20 cellular contexts compared by ENCODE assay signal in the genomic region with DNA sequence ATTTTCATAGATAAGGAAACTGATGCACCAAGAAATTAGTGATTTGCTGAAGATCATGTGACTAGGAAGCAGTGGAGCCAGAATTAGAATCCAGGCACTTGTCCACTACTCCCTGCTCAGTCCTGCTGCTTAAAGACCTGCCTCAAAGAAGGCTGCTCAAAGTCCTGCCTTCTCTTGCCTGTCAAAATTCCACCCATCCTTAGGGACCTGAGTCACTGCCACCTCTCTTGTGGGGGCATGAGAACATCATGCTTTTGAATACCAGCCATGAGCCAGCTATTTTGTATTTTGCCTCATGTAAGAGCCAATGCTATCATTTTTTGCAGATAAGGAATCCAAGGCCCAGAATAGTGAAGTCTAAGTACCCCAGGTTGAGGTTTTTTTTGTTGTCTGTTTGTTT. TPM values are rescaled to one million over a fixed set of nuclear protein-coding genes. Genes with fewer than 3 reads are reported as not detected.
A peak's percentile ranks its signal among the peaks of the same experiment; 100 is the strongest.
DNase-seq lines count a peak whose midpoint lies in the region; ATAC-seq and TF ChIP-seq lines count a peak whose summit lies in the region.
"Had no signal": no experiment of that assay in that cellular context is flagged by ENCODE, and none has a peak within 500 bp of the region (broad histone marks: within the 10 kb centered on the region; RNA-seq: fewer than 3 reads in every experiment).

No MANE protein-coding gene starts in this region.

- no peak overlapping the region for H2AFZ ChIP-seq in mammary epithelial cell (ENCODE audit: low read depth, low read length)

- H3K9me3 ChIP-seq in mammary epithelial cell (replicated peaks; ENCODE audit: insufficient read depth, low read length) = no peaks in the 10 kb centered on the region
- H3K9me3 ChIP-seq: prostate gland had no signal

- no peaks in the 10 kb centered on the region for H3K27me3 ChIP-seq in mammary epithelial cell (ENCODE audit: insufficient read depth, low read length)
- H3K27me3 ChIP-seq: heart right ventricle had no signal

- H3K9ac ChIP-seq in mammary epithelial cell (ENCODE audit: insufficient read depth, low read length) = no peak overlapping the region

- CTCF ChIA-PET in mammary epithelial cell (lab: Charles Lee; ENCODE audit: low non-redundant PET) (no interaction called here), MCF 10A (lab: Yijun Ruan, JAX) (interaction anchor here (0.6 to 2.1 kb wide), 10 partner anchors 13 to 1117 kb away, joined by 3 to 11 read pairs (median 4); no protein-coding TSS in a partner anchor)

- no peak for TF ChIP-seq CTCF in mammary epithelial cell (conservative IDR thresholded peaks at IDR 0.05 in 1 of 2, IDR thresholded peaks at IDR 0.05 in 1 of 2; ENCODE audit: extremely low read depth in 1 of 2, insufficient read depth in 1 of 2, low read depth in 1 of 2, low read length in 2 of 2)
- no peak for TF ChIP-seq CTCF in MCF 10A (IDR thresholded peaks at IDR 0.05; ENCODE audit: unreplicated experiment)
- no peak for TF ChIP-seq CTCF in cardiac fibroblast (IDR thresholded peaks at IDR 0.05; ENCODE audit: low read depth, low read length)

- DNase-seq in mammary epithelial cell = peak; percentile 17
- DNase-seq in MCF 10A (ENCODE audit: unreplicated experiment) = no peak
- DNase-seq in cardiac fibroblast (ENCODE audit: low read depth in 2 of 2) = peak; percentile 72 to 82
- DNase-seq in iris pigment epithelial cell (ENCODE audit: low read depth) = peak; percentile 47
- DNase-seq in RKO (ENCODE audit: low spot score) = no peak
- no peak for DNase-seq in NCI-H146 treated with DMSO at 0.1 percent for 48 hours (lab: John Stamatoyannopoulos, UW; ENCODE audit: unreplicated experiment)
- DNase-seq: activated effector memory CD4-positive, alpha-beta T cell treated with anti-CD3 and anti-CD28 coated beads, Interleukin-2, amount 50 U/mL, for 16 hours; Calu3; H9; heart right ventricle; left cardiac atrium; NCI-H1417 treated with DMSO at 0.1 percent for 48 hours; NCI-H446 treated with DMSO at 0.1 percent for 48 hours; PC-3; WERI-Rb-1 had no signal

- no peaks in the 10 kb centered on the region for H3K79me2 ChIP-seq in mammary epithelial cell (ENCODE audit: insufficient read depth, low read length)

- in situ Hi-C loops in mammary epithelial cell (cut with MboI; ENCODE audit: low sequenced_read_pairs in 2 of 2) = loop anchor here (10.0 to 25.0 kb wide), 4 partner anchors 299 to 976 kb away; a partner anchor contains a TSS

- intact Hi-C loops in mammary epithelial cell (cut with micrococcal nuclease) = loop anchor here (2.0 to 5.0 kb wide), 2 partner anchors 94 to 644 kb away; no protein-coding TSS in a partner anchor
- intact Hi-C loops in MCF 10A (cut with micrococcal nuclease) = loop anchor here (5.0 to 10.0 kb wide), 4 partner anchors 94 to 1116 kb away; no protein-coding TSS in a partner anchor

- no peak overlapping the region for H3K4me3 Mint-ChIP-seq in MCF 10A (ENCODE audit: unreplicated experiment)
- H3K4me3 Mint-ChIP-seq: brain, H9 had no signal

- H3K36me3 Mint-ChIP-seq in MCF 10A (ENCODE audit: insufficient read depth, unreplicated experiment) = peaks cover 27% of the 10 kb centered on the region

- H3K4me1 ChIP-seq in mammary epithelial cell (ENCODE audit: insufficient read depth, low read length) = peaks cover 10% of the 10 kb centered on the region
- H3K4me1 ChIP-seq: prostate gland had no signal

- no peak overlapping the region for H3K27ac ChIP-seq in mammary epithelial cell (ENCODE audit: insufficient read depth, low read depth, low read length)
- H3K27ac ChIP-seq: 22Rv1, prostate gland had no signal

- BruUV-seq in mammary epithelial cell (replicated peaks; lab: Mats Ljungman, UMichigan) = no TSS peak
- BruUV-seq in MCF 10A (replicated peaks; lab: Mats Ljungman, UMichigan) = no TSS peak

- no peaks in the 10 kb centered on the region for H4K20me1 ChIP-seq in mammary epithelial cell (ENCODE audit: insufficient read depth, low read length)

- POLR2A ChIA-PET in MCF 10A (lab: Yijun Ruan, JAX) = no interaction called here

- H3K4me1 Mint-ChIP-seq in MCF 10A (ENCODE audit: insufficient read depth, unreplicated experiment) = peaks cover 6% of the 10 kb centered on the region

- H3K4me3 ChIP-seq in mammary epithelial cell (replicated peaks in 1 of 3; ENCODE audit: insufficient read depth in 1 of 3, low read depth in 2 of 3, low read length in 3 of 3) (no peak overlapping the region), cardiac fibroblast (replicated peaks in 1 of 2; ENCODE audit: low read depth in 2 of 2, low read length in 2 of 2) (no peak overlapping the region)
- H3K4me3 ChIP-seq: heart right ventricle, prostate gland had no signal

- H3K27ac Mint-ChIP-seq in MCF 10A (ENCODE audit: low read depth, unreplicated experiment) = no peak overlapping the region
- H3K27ac Mint-ChIP-seq: H9 had no signal

- dilution Hi-C loops in mammary epithelial cell (cut with HindIII; ENCODE audit: low sequenced_read_pairs) = no loop called here

- H3K27me3 Mint-ChIP-seq in MCF 10A (ENCODE audit: insufficient read depth, unreplicated experiment) = no peaks in the 10 kb centered on the region
- H3K27me3 Mint-ChIP-seq: brain had no signal

- peaks cover 11% of the 10 kb centered on the region for H3K9me3 Mint-ChIP-seq in MCF 10A (ENCODE audit: unreplicated experiment)

- peaks cover 4% of the 10 kb centered on the region for H3K36me3 ChIP-seq in mammary epithelial cell (ENCODE audit: insufficient read depth, low read length)
- H3K36me3 ChIP-seq: prostate gland had no signal

- ATAC-seq in GM21717 (IDR thresholded peaks at IDR 0.05; ENCODE audit: unreplicated experiment) (no peak), GM21381 (IDR thresholded peaks at IDR 0.05; ENCODE audit: unreplicated experiment) (no peak)
- ATAC-seq: PC-3 had no signal

- H3K4me2 ChIP-seq in mammary epithelial cell (ENCODE audit: insufficient read depth, low read depth, low read length) = no peak overlapping the region

RNA-seq across cellular contexts. Expression of a gene that starts 47.1 kb away (rescaled TPM):
- total RNA-seq in mammary epithelial cell (100 to 1,000 TPM in 1 of 2 donors, 10 to 100 TPM in 1; 47.2 to 107 TPM), MCF 10A (2022) (97.8 and 119 TPM in 2 replicates)
- polyA plus RNA-seq in mammary epithelial cell = 71.0 TPM
- polyA minus RNA-seq in mammary epithelial cell = 51.1 TPM

Comparison
In these comparisons a context has a peak if more than half of its experiments do, and no peak if none do; other contexts are left out.
1. DNase-seq: peak in mammary epithelial cell (single experiment), cardiac fibroblast (2 of 2) and iris pigment epithelial cell (single experiment); none in MCF 10A (single experiment), RKO (single experiment) and NCI-H146 treated with DMSO at 0.1 percent for 48 hours (single experiment).